Comparison of ENCODE assay signal across 4 cellular contexts in genomic region chr6:118751072-118751471, GRCh38.
"Had no signal": no experiment of that assay in that cellular context is flagged by ENCODE, and none has a peak within 500 bp of the region (broad histone marks: within the 10 kb centered on the region; RNA-seq: fewer than 3 reads in every experiment).

No MANE protein-coding gene starts in this region.

- H3K36me3 Mint-ChIP-seq: IgD-negative memory B cell had no signal

- H3K27ac Mint-ChIP-seq: GM23338, H9, IgD-negative memory B cell had no signal

- H3K4me3 ChIP-seq: GM23338 had no signal

- ATAC-seq: GM23338 had no signal

- H3K4me3 Mint-ChIP-seq: GM23338, H9, IgD-negative memory B cell had no signal

- H3K27me3 Mint-ChIP-seq: IgD-negative memory B cell had no signal

- H3K9me3 Mint-ChIP-seq: GM23338, H9, IgD-negative memory B cell had no signal

- DNase-seq: H9, HCEC 1CT had no signal
